Comparison of ENCODE assay signal across 28 cellular contexts in genomic region chr19:3833578-3834348, GRCh38. TPM values are rescaled to one million over a fixed set of nuclear protein-coding genes. Genes with fewer than 3 reads are reported as not detected.
"Had no signal": no experiment of that assay in that cellular context is flagged by ENCODE, and none has a peak within 500 bp of the region (broad histone marks: within the 10 kb centered on the region; RNA-seq: fewer than 3 reads in every experiment).

No MANE protein-coding gene starts in this region.

- H3K27ac Mint-ChIP-seq: T-cell had no signal

- H3K4me3 ChIP-seq: MG63, PC-9, Peyer's patch, SJCRH30 had no signal

- H3K9me3 ChIP-seq: MG63, Peyer's patch, SJCRH30 had no signal

- ATAC-seq: Right ventricle myocardium inferior, T-cell had no signal

- H3K4me2 ChIP-seq: PC-9 had no signal

- DNase-seq: Karpas-422; KG1; MG63; NCI-H1092; NCI-H1105 treated with DMSO at 0.1 percent for 48 hours; NCI-H1417 treated with DMSO at 0.1 percent for 48 hours; NCI-H146; NCI-H1694 treated with DMSO at 0.1 percent for 48 hours; NCI-H1930; NCI-H2081; NCI-H2107; NCI-H226; NCI-H446; NCI-H510A; NCI-H524 treated with DMSO at 0.1 percent for 48 hours; NCI-H69; NCI-H774; NK-92 treated with Interleukin-12 subunit alpha and Interleukin-12 subunit beta, amount 100 ng/mL, for 24 hours; OCI-M1; PC-9; Peyer's patch; SHP77 treated with DMSO at 0.1 percent for 48 hours; SJCRH30; SW 1271; T-cell had no signal

- H2AFZ ChIP-seq: PC-9 had no signal

- H3K9me3 Mint-ChIP-seq: T-cell had no signal

- H3K27me3 ChIP-seq: MG63, Peyer's patch had no signal

- H3K4me1 ChIP-seq: Peyer's patch, SJCRH30 had no signal

- H3K27me3 Mint-ChIP-seq: T-cell had no signal

- H3K36me3 ChIP-seq: MG63, Peyer's patch, SJCRH30 had no signal

- H3K36me3 Mint-ChIP-seq: T-cell had no signal

- H3K27ac ChIP-seq: PC-9, Peyer's patch, SJCRH30 had no signal

- H3K4me3 Mint-ChIP-seq: T-cell had no signal

RNA-seq across cellular contexts. Expression of gene ZFR2, which starts 35.1 kb away (rescaled TPM):
- total RNA-seq: HT-29, PC-9, Peyer's patch, Right ventricle myocardium inferior, RPMI7951, SJCRH30 had no signal

RNA-seq across cellular contexts. Expression of gene ATCAY, which starts 46.7 kb away (rescaled TPM):
- total RNA-seq: HT-29, PC-9, Right ventricle myocardium inferior, RPMI7951, SJCRH30 had no signal

RNA-seq across cellular contexts. Expression of gene MATK, which starts 47.6 kb away (rescaled TPM):
- total RNA-seq: PC-9, RPMI7951, SJCRH30 had no signal
